Comparison of ENCODE assay signal across 20 cellular contexts in the genomic region with DNA sequence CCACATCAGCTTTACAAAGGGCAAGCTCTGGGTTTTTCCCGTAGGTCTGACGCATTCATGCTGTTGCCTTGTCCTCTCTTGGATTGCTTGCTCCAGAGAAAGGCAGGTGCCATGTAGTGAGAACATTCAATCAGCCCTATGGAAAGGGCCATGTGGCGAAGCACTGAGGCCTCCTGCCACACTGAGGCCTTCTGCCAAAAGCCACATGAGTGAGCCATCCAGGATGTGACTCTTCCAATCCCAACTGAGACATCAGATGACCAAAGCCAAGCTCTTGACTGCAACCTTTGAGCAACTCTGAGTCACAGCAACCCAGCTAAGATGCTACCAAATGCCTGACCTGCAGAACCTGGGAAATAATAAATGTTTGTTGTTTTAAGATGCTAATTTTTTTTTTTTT. TPM values are rescaled to one million over a fixed set of nuclear protein-coding genes. Genes with fewer than 3 reads are reported as not detected.
A peak's percentile ranks its signal among the peaks of the same experiment; 100 is the strongest.
DNase-seq lines count a peak whose midpoint lies in the region; FAIRE-seq and TF ChIP-seq lines count a peak whose summit lies in the region.
"Had no signal": no experiment of that assay in that cellular context is flagged by ENCODE, and none has a peak within 500 bp of the region (broad histone marks: within the 10 kb centered on the region; RNA-seq: fewer than 3 reads in every experiment).

No MANE protein-coding gene starts in this region.

- H3K4me1 Mint-ChIP-seq in astrocyte (ENCODE audit: low read depth, unreplicated experiment), result no peaks in the 10 kb centered on the region
- peaks cover 8% of the 10 kb centered on the region for H3K4me1 Mint-ChIP-seq in CD14-positive monocyte
- H3K4me1 Mint-ChIP-seq: activated CD4-positive, alpha-beta T cell treated with anti-CD3 and anti-CD28 coated beads, Interleukin-2, amount 10 ng/mL, durations not matched to agents 24 days and 14 days; CD4-positive, CD25-positive, alpha-beta regulatory T cell had no signal

- H3K9me3 Mint-ChIP-seq in astrocyte (ENCODE audit: unreplicated experiment) (no peaks in the 10 kb centered on the region), CD14-positive monocyte (no peaks in the 10 kb centered on the region)
- H3K9me3 Mint-ChIP-seq: activated CD4-positive, alpha-beta T cell treated with anti-CD3 and anti-CD28 coated beads, Interleukin-2, amount 10 ng/mL, durations not matched to agents 24 days and 14 days had no signal

- H3K27ac Mint-ChIP-seq in astrocyte (ENCODE audit: unreplicated experiment) (no peak overlapping the region), CD14-positive monocyte (no peak overlapping the region)
- H3K27ac Mint-ChIP-seq: activated CD4-positive, alpha-beta T cell treated with anti-CD3 and anti-CD28 coated beads, Interleukin-2, amount 10 ng/mL, durations not matched to agents 24 days and 14 days; CD4-positive, CD25-positive, alpha-beta regulatory T cell had no signal

- no peak overlapping the region for H3K4me2 ChIP-seq in astrocyte (ENCODE audit: low read length)

- peaks cover 4% of the 10 kb centered on the region for H3K27me3 ChIP-seq in astrocyte (ENCODE audit: insufficient read depth, low read length)
- H3K27me3 ChIP-seq: ascending aorta, ovary had no signal

- no peaks in the 10 kb centered on the region for H3K4me1 ChIP-seq in astrocyte (ENCODE audit: insufficient read depth, low read length)
- H3K4me1 ChIP-seq: ascending aorta, lower lobe of right lung had no signal

- TF ChIP-seq CTCF in astrocyte (IDR thresholded peaks at IDR 0.05; ENCODE audit: insufficient read depth, low read depth, low read length), result no peak
- TF ChIP-seq CTCF in GM13976 (IDR thresholded peaks at IDR 0.05; ENCODE audit: borderline replicate concordance, control extremely low read depth, extremely low read depth, insufficient read depth, missing control alignments), result no peak
- no peak for TF ChIP-seq CTCF in CD14-positive monocyte (IDR thresholded peaks at IDR 0.05)

- H3K79me2 ChIP-seq in astrocyte (ENCODE audit: insufficient read depth, low read length), result no peaks in the 10 kb centered on the region

- H3K9me3 ChIP-seq in astrocyte (ENCODE audit: insufficient read depth, low read depth, low read length), result no peaks in the 10 kb centered on the region
- H3K9me3 ChIP-seq: ascending aorta, lower lobe of right lung, ovary had no signal

- H3K9ac ChIP-seq in astrocyte (ENCODE audit: low read length), result no peak overlapping the region

- H2AFZ ChIP-seq in astrocyte (ENCODE audit: low read depth, low read length), result no peak overlapping the region

- in situ Hi-C loops in GM13976 (cut with MboI; ENCODE audit: low sequenced_read_pairs, unreplicated experiment), result no loop called here

- no peak overlapping the region for H3K4me3 ChIP-seq in astrocyte (ENCODE audit: insufficient read depth, low read depth, low read length)
- H3K4me3 ChIP-seq: ascending aorta, lower lobe of right lung, ovary, SK-N-MC had no signal

- FAIRE-seq in astrocyte (lab: Jason Lieb, UNC), result no peak
- FAIRE-seq: HTR-8/SVneo had no signal

- intact Hi-C loops in CD14-positive monocyte (cut with micrococcal nuclease), result no loop called here

- H3K27ac ChIP-seq in astrocyte (ENCODE audit: low read depth, low read length), result no peak overlapping the region
- H3K27ac ChIP-seq: ascending aorta, lower lobe of right lung, ovary, SK-N-MC had no signal

- no peaks in the 10 kb centered on the region for H3K36me3 Mint-ChIP-seq in astrocyte (ENCODE audit: low read depth, unreplicated experiment)
- H3K36me3 Mint-ChIP-seq in CD14-positive monocyte, result no peaks in the 10 kb centered on the region
- H3K36me3 Mint-ChIP-seq: CD4-positive, CD25-positive, alpha-beta regulatory T cell; naive B cell had no signal

- H4K20me1 ChIP-seq in astrocyte (ENCODE audit: insufficient read depth, low read length), result no peaks in the 10 kb centered on the region

- H3K4me3 Mint-ChIP-seq in astrocyte (ENCODE audit: unreplicated experiment) (no peak overlapping the region), CD14-positive monocyte (no peak overlapping the region)
- H3K4me3 Mint-ChIP-seq: activated CD4-positive, alpha-beta T cell treated with anti-CD3 and anti-CD28 coated beads, Interleukin-2, amount 10 ng/mL, durations not matched to agents 24 days and 14 days; CD4-positive, CD25-positive, alpha-beta regulatory T cell; naive B cell had no signal

- DNase-seq in EL (peak; percentile 47), HS-5 (ENCODE audit: low read depth) (peak; percentile 76), astrocyte (ENCODE audit: low read depth) (peak; percentile 39), myocyte (ENCODE audit: low read depth) (peak; percentile 53), GM13976 (ENCODE audit: low spot score) (no peak), CD1c-positive myeloid dendritic cell (ENCODE audit: extremely low spot score) (no peak), CD14-positive monocyte (ENCODE audit: low spot score) (no peak)
- DNase-seq: activated CD4-positive, alpha-beta T cell treated with anti-CD3 and anti-CD28 coated beads, Interleukin-2, amount 10 ng/mL, durations not matched to agents 24 days and 14 days; activated naive CD4-positive, alpha-beta T cell treated with Interleukin-2 at 50 U/mL for 16 hours; CD4-positive, CD25-positive, alpha-beta regulatory T cell; lower lobe of right lung; naive B cell; NCI-H2081; NCI-H524 treated with DMSO at 0.1 percent for 48 hours; ovary had no signal

- H3K36me3 ChIP-seq in astrocyte (ENCODE audit: insufficient read depth, low read length), result no peaks in the 10 kb centered on the region
- H3K36me3 ChIP-seq: ascending aorta, lower lobe of right lung, ovary had no signal

- H3K27me3 Mint-ChIP-seq in astrocyte (ENCODE audit: low read depth, unreplicated experiment) (no peaks in the 10 kb centered on the region), CD14-positive monocyte (ENCODE audit: low read depth in 3 of 3) (peaks cover 0 to 5% (median 1%) of the 10 kb centered on the region in 3 donors)

RNA-seq across cellular contexts. Expression of gene PANX3, which starts 9.0 kb away (rescaled TPM):
- total RNA-seq in astrocyte (not detected in 2 replicates), myocyte (not detected in 2 replicates)
- polyA plus RNA-seq in myocyte (2012), result not detected
- polyA plus RNA-seq in CD14-positive monocyte, result not detected
- total RNA-seq: activated CD4-positive, alpha-beta T cell treated with anti-CD3 and anti-CD28 coated beads, Interleukin-2, amount 10 ng/mL, durations not matched to agents 24 days and 14 days; ascending aorta; CD4-positive, CD25-positive, alpha-beta regulatory T cell; epithelial cell of proximal tubule; lower lobe of right lung; ovary had no signal
- polyA plus RNA-seq: CD4-positive, CD25-positive, alpha-beta regulatory T cell; ovary had no signal

RNA-seq across cellular contexts. Expression of gene TBRG1, which starts 20.5 kb away (rescaled TPM):
- 34.6 and 36.8 TPM in 2 replicates for total RNA-seq in astrocyte
- 21.7 and 23.8 TPM in 2 replicates for total RNA-seq in myocyte
- 33.8 TPM for polyA plus RNA-seq in myocyte (2012)
- 10 to 100 TPM; 39.7 to 43.5 TPM for polyA plus RNA-seq in CD14-positive monocyte

RNA-seq across cellular contexts. Expression of gene OR8A1, which starts 32.4 kb away (rescaled TPM):
- total RNA-seq in astrocyte (not detected in 2 replicates), myocyte (not detected in 2 replicates)
- not detected for polyA plus RNA-seq in myocyte (2012)
- polyA plus RNA-seq in CD14-positive monocyte, result not detected
- total RNA-seq: activated CD4-positive, alpha-beta T cell treated with anti-CD3 and anti-CD28 coated beads, Interleukin-2, amount 10 ng/mL, durations not matched to agents 24 days and 14 days; ascending aorta; CD4-positive, CD25-positive, alpha-beta regulatory T cell; epithelial cell of proximal tubule; lower lobe of right lung; ovary had no signal
- polyA plus RNA-seq: CD4-positive, CD25-positive, alpha-beta regulatory T cell; ovary had no signal

RNA-seq across cellular contexts. Expression of gene OR8B12, which starts 58.7 kb away (rescaled TPM):
- not detected in 2 replicates for total RNA-seq in astrocyte
- not detected in 2 replicates for total RNA-seq in myocyte
- polyA plus RNA-seq in myocyte (2012), result not detected
- polyA plus RNA-seq in CD14-positive monocyte, result not detected
- total RNA-seq: activated CD4-positive, alpha-beta T cell treated with anti-CD3 and anti-CD28 coated beads, Interleukin-2, amount 10 ng/mL, durations not matched to agents 24 days and 14 days; ascending aorta; CD4-positive, CD25-positive, alpha-beta regulatory T cell; epithelial cell of proximal tubule; lower lobe of right lung; ovary had no signal
- polyA plus RNA-seq: CD4-positive, CD25-positive, alpha-beta regulatory T cell; ovary; thymus had no signal

Comparison
In these comparisons a context has a peak if more than half of its experiments do, and no peak if none do; other contexts are left out.
1. DNase-seq: peak in EL (single experiment), HS-5 (single experiment), astrocyte (single experiment) and myocyte (single experiment); none in GM13976 (single experiment), CD1c-positive myeloid dendritic cell (single experiment) and CD14-positive monocyte (single experiment).